ENCODE assay signal across 8 cellular contexts in genomic region chr19:42199440-42200115, GRCh38. TPM values are rescaled to one million over a fixed set of nuclear protein-coding genes. Genes with fewer than 3 reads are reported as not detected.
DNase-seq lines count a peak whose midpoint lies in the region; ATAC-seq, FAIRE-seq and TF ChIP-seq lines count a peak whose summit lies in the region.

No MANE protein-coding gene starts in this region.

- H3K27me3 Mint-ChIP-seq in nephron progenitor cell (ENCODE audit: low read depth, poor library complexity): no peaks in the 10 kb centered on the region

- POLR2A ChIA-PET in K562 (lab: Yijun Ruan, JAX): interaction anchor here (0.6 to 1.2 kb wide), 6 partner anchors 9 to 240 kb away, joined by 3 read pairs; partner anchors contain the start of gene ZNF526

- peak overlapping the region; percentile 80 for H3K27ac Mint-ChIP-seq in nephron progenitor cell

- TF ChIP-seq POLR2A in K562 (conservative IDR thresholded peaks at IDR 0.05): no peak
- no peak for TF ChIP-seq POLR2A in uterus (IDR thresholded peaks at IDR 0.05)

- intact Hi-C loops in K562 (cut with micrococcal nuclease): loop anchor here (5.0 kb wide), 1 partner anchor 43 kb away; the partner anchor contains the start of gene GSK3A
- intact Hi-C loops in uterus (cut with DNase I; ENCODE audit: low total_unique reads): no loop called here

- peak overlapping the region; percentile 85 for H3K4me2 ChIP-seq in K562 (ENCODE audit: insufficient read depth, low read length)

- peaks cover 46% of the 10 kb centered on the region for H3K36me3 Mint-ChIP-seq in nephron progenitor cell (ENCODE audit: low read depth)

- H2AFZ ChIP-seq in K562 (ENCODE audit: low read depth, low read length): 0 out of 2 replicates have a peak overlapping the region, but pooled peaks have one; percentile 22

- H4K20me1 ChIP-seq in K562 (replicated peaks; ENCODE audit: control insufficient read depth, insufficient read depth, low read length): peaks cover 24% of the 10 kb centered on the region; the same call in 1 of the 2 replicates

- H3K27ac ChIP-seq in K562 (ENCODE audit: extremely low read depth, low read depth, low read length): peak overlapping the region; percentile 70
- H3K27ac ChIP-seq in uterus: no peak overlapping the region

- in situ Hi-C loops in GM13977 (cut with MboI; ENCODE audit: low pct_unique_long_range_greater_than_20kb, low sequenced_read_pairs, unreplicated experiment): no loop called here
- in situ Hi-C loops in K562 (cut with MboI): no loop called here
- in situ Hi-C loops in KBM-7 (cut with MboI; ENCODE audit: low pct_unique_long_range_greater_than_20kb, low sequenced_read_pairs): no loop called here

- H3K9me3 ChIP-seq in K562 (replicated peaks; ENCODE audit: control insufficient read depth, insufficient read depth, low read depth, low read length): no peaks in the 10 kb centered on the region
- H3K9me3 ChIP-seq in uterus: no peaks in the 10 kb centered on the region

- H3K9me1 ChIP-seq in K562 (ENCODE audit: control insufficient read depth, insufficient read depth, low read length): peaks cover 4% of the 10 kb centered on the region

- CTCF ChIA-PET in K562 (lab: Yijun Ruan, JAX; ENCODE audit: low intra/inter-chr PET ratio): no interaction called here

- no peaks in the 10 kb centered on the region; a peak in 1 of 5 replicates for H3K27me3 ChIP-seq in K562 (ENCODE audit: control insufficient read depth in 2 of 2, insufficient read depth in 2 of 2, low read length in 2 of 2)
- H3K27me3 ChIP-seq in uterus: no peaks in the 10 kb centered on the region

- WGBS in K562 (ENCODE audit: insufficient coverage, low coverage, missing lambda C conversion rate): 8% methylated on average over 30 of the region's 32 CpGs

- TF ChIP-seq CTCF in GM13977 (IDR thresholded peaks at IDR 0.05; ENCODE audit: extremely low read depth, insufficient read depth, missing control alignments): peak; percentile 61
- TF ChIP-seq CTCF in K562 (IDR thresholded peaks at IDR 0.05 in 2 of 3, conservative IDR thresholded peaks at IDR 0.05 in 1 of 3; ENCODE audit: insufficient read depth in 2 of 3, low read depth in 1 of 3, low read length in 3 of 3): peak; percentile 75 to 84 (median 76)
- no peak for TF ChIP-seq CTCF in nephron progenitor cell (IDR thresholded peaks at IDR 0.05)
- TF ChIP-seq CTCF in uterus (IDR thresholded peaks at IDR 0.05): no peak

- peaks cover 81% of the 10 kb centered on the region for H3K36me3 ChIP-seq in K562 (ENCODE audit: control insufficient read depth, insufficient read depth, low read length)
- no peaks in the 10 kb centered on the region for H3K36me3 ChIP-seq in uterus

- H3K4me3 ChIP-seq in K562: peak overlapping the region; percentile 27; the same call in 1 of the 2 replicates
- H3K4me3 ChIP-seq in uterus: no peak overlapping the region

- H3K4me3 Mint-ChIP-seq in nephron progenitor cell: no peak overlapping the region

- peak; percentile 97 for FAIRE-seq in K562 (lab: Jason Lieb, UNC)

- TF ChIP-seq RAD21 in K562 (CRISPR knock-in tag; conservative IDR thresholded peaks at IDR 0.05 in 1 of 2, IDR thresholded peaks at IDR 0.05 in 1 of 2): peak; percentile 15 to 53; a peak in 3 of 4 replicates

- BruUV-seq in K562 (replicated peaks; lab: Mats Ljungman, UMichigan): no TSS peak

- H3K4me1 Mint-ChIP-seq in nephron progenitor cell: no peaks in the 10 kb centered on the region

- DNase-seq in GM13977 (ENCODE audit: low spot score): peak; percentile 86
- peak; percentile 59 for DNase-seq in SIG-M5 (lab: John Stamatoyannopoulos, UW)
- peak; percentile 88 to 94 (median 90) for DNase-seq in K562 (ENCODE audit: extremely low read depth in 1 of 4, low spot score in 3 of 4)
- no peak for DNase-seq in nephron progenitor cell
- DNase-seq in KBM-7: no peak
- no peak for DNase-seq in uterus
- DNase-seq in NCI-H82 (lab: John Stamatoyannopoulos, UW): no peak

- ATAC-seq in HG02610 (IDR thresholded peaks at IDR 0.05; ENCODE audit: unreplicated experiment) (peak; percentile 39), K562 (peak; percentile 97)

- TF ChIP-seq EP300 in K562 (IDR thresholded peaks at IDR 0.05; ENCODE audit: low read length): peak; percentile 10; the same call in 1 of the 2 replicates

- peaks cover 58% of the 10 kb centered on the region for H3K79me2 ChIP-seq in K562 (ENCODE audit: control insufficient read depth, insufficient read depth, low read length)

- peaks cover 37 to 53% of the 10 kb centered on the region in 2 experiments for H3K4me1 ChIP-seq in K562 (replicated peaks in 1 of 2; ENCODE audit: control insufficient read depth in 2 of 2, insufficient read depth in 2 of 2, low read length in 2 of 2)
- no peaks in the 10 kb centered on the region for H3K4me1 ChIP-seq in uterus

- peak overlapping the region; percentile 22 to 88 for H3K9ac ChIP-seq in K562 (ENCODE audit: insufficient read depth in 1 of 2, low read depth in 2 of 2, low read length in 2 of 2)

- H3K9me3 Mint-ChIP-seq in nephron progenitor cell: no peaks in the 10 kb centered on the region

RNA-seq across cellular contexts. Expression of gene DEDD2, which starts 17.9 kb away (rescaled TPM):
- 11.8 and 32.9 TPM in 2 replicates for total RNA-seq in K562 (2011; cell fraction: chromatin; rRNA removed; ENCODE audit: low replicate concordance)
- total RNA-seq in K562 (2011; cell fraction: nucleolus; rRNA removed): 28.2 and 29.9 TPM in 2 replicates
- total RNA-seq in K562 (2011; cell fraction: nucleoplasm; rRNA removed): 20.2 and 21.2 TPM in 2 replicates
- total RNA-seq in K562 (2014; rRNA removed) (37.5 and 53.6 TPM in 2 replicates), K562 (2014; rRNA removed; fragmentation: Illumina TruSeq; extraction: Trizol) (12.5 and 16.8 TPM in 2 replicates), K562 (2015; rRNA removed; fragmentation: Illumina TruSeq; extraction: Trizol) (24.1 and 24.5 TPM in 2 replicates), K562 (2021) (35.9 and 37.3 TPM in 2 replicates), uterus (100 to 1,000 TPM in 1 of 4 donors, 10 to 100 TPM in 2, 1 to 10 TPM in 1; 8.2 to 127 (median 23.0) TPM)
- polyA plus RNA-seq in K562 (2011; rRNA removed) (29.2 and 36.2 TPM in 2 replicates), K562 (2014; fragmentation: Illumina TruSeq; extraction: Trizol) (31.3 and 34.0 TPM in 2 replicates), K562 (2014; fragmentation: Nextera tagmentation; extraction: Ambion mirVana) (1 to 10 TPM; 4.3 to 4.7 TPM), K562 (2014; rRNA removed) (43.0 and 47.8 TPM in 2 replicates)
- polyA plus RNA-seq in K562 (2011; cell fraction: cytosol; rRNA removed): 52.8 and 104 TPM in 2 replicates
- 35.0 and 53.5 TPM in 2 replicates for polyA plus RNA-seq in K562 (2011; cell fraction: nucleus; rRNA removed)
- 28.1 and 29.6 TPM in 2 replicates for polyA plus RNA-seq in K562 (2012)
- polyA minus RNA-seq in K562 (2011; rRNA and poly(A)+ RNA removed): 9.9 and 15.1 TPM in 2 replicates
- 15.5 and 17.2 TPM in 2 replicates for polyA minus RNA-seq in K562 (2011; cell fraction: cytosol; rRNA and poly(A)+ RNA removed)
- 8.8 and 9.7 TPM in 2 replicates for polyA minus RNA-seq in K562 (2011; cell fraction: nucleus; rRNA and poly(A)+ RNA removed)

RNA-seq across cellular contexts. Expression of gene ZNF526, which starts 20.5 kb away (rescaled TPM):
- 21.1 and 52.8 TPM in 2 replicates for total RNA-seq in K562 (2011; cell fraction: chromatin; rRNA removed; ENCODE audit: low replicate concordance)
- total RNA-seq in K562 (2011; cell fraction: nucleolus; rRNA removed): 30.7 and 40.2 TPM in 2 replicates
- total RNA-seq in K562 (2011; cell fraction: nucleoplasm; rRNA removed): 23.1 and 30.6 TPM in 2 replicates
- total RNA-seq in K562 (2014; rRNA removed): 8.3 and 11.5 TPM in 2 replicates
- total RNA-seq in K562 (2014; rRNA removed; fragmentation: Illumina TruSeq; extraction: Trizol): 5.3 and 6.1 TPM in 2 replicates
- 7.6 and 8.2 TPM in 2 replicates for total RNA-seq in K562 (2015; rRNA removed; fragmentation: Illumina TruSeq; extraction: Trizol)
- 17.9 and 19.9 TPM in 2 replicates for total RNA-seq in K562 (2021)
- polyA plus RNA-seq in K562 (2011; rRNA removed): 4.2 and 8.3 TPM in 2 replicates
- polyA plus RNA-seq in K562 (2011; cell fraction: cytosol; rRNA removed): 5.2 and 8.1 TPM in 2 replicates
- polyA plus RNA-seq in K562 (2011; cell fraction: nucleus; rRNA removed): 7.2 and 8.4 TPM in 2 replicates
- 8.0 and 13.2 TPM in 2 replicates for polyA plus RNA-seq in K562 (2012)
- 6.5 and 8.6 TPM in 2 replicates for polyA plus RNA-seq in K562 (2014; fragmentation: Illumina TruSeq; extraction: Trizol)
- polyA plus RNA-seq in K562 (2014; fragmentation: Nextera tagmentation; extraction: Ambion mirVana): 1 to 10 TPM; 1.3 to 2.2 TPM
- polyA plus RNA-seq in K562 (2014; rRNA removed): 6.2 and 7.4 TPM in 2 replicates
- polyA minus RNA-seq in K562 (2011; rRNA and poly(A)+ RNA removed): 10.0 and 13.2 TPM in 2 replicates
- 6.9 TPM in 2 replicates for polyA minus RNA-seq in K562 (2011; cell fraction: cytosol; rRNA and poly(A)+ RNA removed)
- polyA minus RNA-seq in K562 (2011; cell fraction: nucleus; rRNA and poly(A)+ RNA removed): 9.0 and 12.9 TPM in 2 replicates
- total RNA-seq in uterus: 10 to 100 TPM in 2 of 4 donors, 1 to 10 TPM in 2; 1.0 to 20.6 (median 8.4) TPM

RNA-seq across cellular contexts. Expression of gene GSK3A, which starts 42.8 kb away (rescaled TPM):
- total RNA-seq in K562 (2011; cell fraction: chromatin; rRNA removed; ENCODE audit: low replicate concordance): 22.4 and 48.7 TPM in 2 replicates
- 25.8 and 28.0 TPM in 2 replicates for total RNA-seq in K562 (2011; cell fraction: nucleolus; rRNA removed)
- total RNA-seq in K562 (2011; cell fraction: nucleoplasm; rRNA removed): 24.6 and 32.8 TPM in 2 replicates
- 22.7 and 25.2 TPM in 2 replicates for total RNA-seq in K562 (2014; rRNA removed)
- total RNA-seq in K562 (2014; rRNA removed; fragmentation: Illumina TruSeq; extraction: Trizol): 16.6 and 21.4 TPM in 2 replicates
- 31.4 and 33.3 TPM in 2 replicates for total RNA-seq in K562 (2015; rRNA removed; fragmentation: Illumina TruSeq; extraction: Trizol)
- total RNA-seq in K562 (2021): 54.9 and 56.0 TPM in 2 replicates
- 49.3 and 61.9 TPM in 2 replicates for polyA plus RNA-seq in K562 (2011; rRNA removed)
- polyA plus RNA-seq in K562 (2011; cell fraction: cytosol; rRNA removed): 72.0 and 94.0 TPM in 2 replicates
- polyA plus RNA-seq in K562 (2011; cell fraction: nucleus; rRNA removed): 46.6 and 64.9 TPM in 2 replicates
- 48.3 and 56.6 TPM in 2 replicates for polyA plus RNA-seq in K562 (2012)
- polyA plus RNA-seq in K562 (2014; fragmentation: Illumina TruSeq; extraction: Trizol): 90.0 and 90.7 TPM in 2 replicates
- under 1 TPM; 0.62 to 0.89 TPM for polyA plus RNA-seq in K562 (2014; fragmentation: Nextera tagmentation; extraction: Ambion mirVana)
- 54.2 and 55.4 TPM in 2 replicates for polyA plus RNA-seq in K562 (2014; rRNA removed)
- polyA minus RNA-seq in K562 (2011; rRNA and poly(A)+ RNA removed): 18.3 and 32.8 TPM in 2 replicates
- 31.4 and 33.4 TPM in 2 replicates for polyA minus RNA-seq in K562 (2011; cell fraction: cytosol; rRNA and poly(A)+ RNA removed)
- polyA minus RNA-seq in K562 (2011; cell fraction: nucleus; rRNA and poly(A)+ RNA removed): 7.9 and 9.6 TPM in 2 replicates
- 10 to 100 TPM in 3 of 4 donors, 1 to 10 TPM in 1; 3.5 to 44.3 (median 34.4) TPM for total RNA-seq in uterus

RNA-seq across cellular contexts. Expression of gene ERF, which starts 55.4 kb away (rescaled TPM):
- total RNA-seq in K562 (2011; cell fraction: chromatin; rRNA removed; ENCODE audit: low replicate concordance): 105 and 266 TPM in 2 replicates
- 150 and 152 TPM in 2 replicates for total RNA-seq in K562 (2011; cell fraction: nucleolus; rRNA removed)
- total RNA-seq in K562 (2011; cell fraction: nucleoplasm; rRNA removed): 89.4 and 93.6 TPM in 2 replicates
- 27.1 and 29.8 TPM in 2 replicates for total RNA-seq in K562 (2014; rRNA removed)
- total RNA-seq in K562 (2014; rRNA removed; fragmentation: Illumina TruSeq; extraction: Trizol): 19.0 and 20.0 TPM in 2 replicates
- 26.5 and 30.0 TPM in 2 replicates for total RNA-seq in K562 (2015; rRNA removed; fragmentation: Illumina TruSeq; extraction: Trizol)
- total RNA-seq in K562 (2021): 72.7 and 75.4 TPM in 2 replicates
- polyA plus RNA-seq in K562 (2011; rRNA removed): 27.0 and 41.5 TPM in 2 replicates
- polyA plus RNA-seq in K562 (2011; cell fraction: cytosol; rRNA removed): 33.1 and 53.6 TPM in 2 replicates
- polyA plus RNA-seq in K562 (2011; cell fraction: nucleus; rRNA removed): 142 and 197 TPM in 2 replicates
- polyA plus RNA-seq in K562 (2012): 34.3 and 44.0 TPM in 2 replicates
- 28.9 and 45.7 TPM in 2 replicates for polyA plus RNA-seq in K562 (2014; fragmentation: Illumina TruSeq; extraction: Trizol)
- polyA plus RNA-seq in K562 (2014; fragmentation: Nextera tagmentation; extraction: Ambion mirVana): under 1 TPM; 0.03 to 0.13 TPM
- polyA plus RNA-seq in K562 (2014; rRNA removed): 54.9 and 62.2 TPM in 2 replicates
- polyA minus RNA-seq in K562 (2011; rRNA and poly(A)+ RNA removed): 16.2 and 21.5 TPM in 2 replicates
- 31.7 and 33.0 TPM in 2 replicates for polyA minus RNA-seq in K562 (2011; cell fraction: cytosol; rRNA and poly(A)+ RNA removed)
- 30.3 and 43.7 TPM in 2 replicates for polyA minus RNA-seq in K562 (2011; cell fraction: nucleus; rRNA and poly(A)+ RNA removed)
- total RNA-seq in uterus: 100 to 1,000 TPM in 1 of 4 donors, 10 to 100 TPM in 3; 14.1 to 141 (median 42.9) TPM

Comparison
In these comparisons a context has a peak if more than half of its experiments do, and no peak if none do; other contexts are left out.
1. DNase-seq: peak in GM13977 (single experiment), SIG-M5 (single experiment) and K562 (4 of 4); none in nephron progenitor cell (single experiment), KBM-7 (single experiment), uterus (0 of 2) and NCI-H82 (single experiment).
2. CTCF ChIP-seq: peak in GM13977 (single experiment) and K562 (3 of 3); none in nephron progenitor cell (single experiment) and uterus (0 of 4).